In the genomic region with DNA sequence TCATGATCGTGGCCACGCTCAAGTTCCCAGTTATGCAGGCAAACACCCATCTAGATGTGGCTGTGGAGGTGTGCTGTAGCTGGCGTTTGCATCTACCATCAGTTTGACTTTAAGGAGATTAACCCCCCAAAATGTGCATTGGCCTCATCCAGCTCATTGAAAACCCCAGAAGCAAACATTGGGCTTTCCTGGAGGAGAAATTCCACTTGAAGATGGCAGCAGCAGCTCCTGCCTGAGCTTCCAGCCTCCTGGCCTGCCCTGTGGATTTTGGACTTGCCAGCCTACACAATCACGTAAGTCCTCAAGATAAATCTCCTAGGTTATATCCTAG, we compare ENCODE assay signal across 16 cellular contexts. TPM values are rescaled to one million over a fixed set of nuclear protein-coding genes. Genes with fewer than 3 reads are reported as not detected.
A peak's percentile ranks its signal among the peaks of the same experiment; 100 is the strongest.
DNase-seq lines count a peak whose midpoint lies in the region; ATAC-seq and TF ChIP-seq lines count a peak whose summit lies in the region.
"Had no signal": no experiment of that assay in that cellular context is flagged by ENCODE, and none has a peak within 500 bp of the region (broad histone marks: within the 10 kb centered on the region; RNA-seq: fewer than 3 reads in every experiment).

No MANE protein-coding gene starts in this region.

- no peak overlapping the region for H3K9ac ChIP-seq in IMR-90 (ENCODE audit: low read depth, low read length)
- H3K9ac ChIP-seq in PC-3 (ENCODE audit: low read length): no peak overlapping the region

- H3K36me3 ChIP-seq in IMR-90 (ENCODE audit: control insufficient read depth, insufficient read depth, low read length) (peaks cover 62% of the 10 kb centered on the region), lower lobe of right lung (peaks cover 60% of the 10 kb centered on the region), spleen (peaks cover 0 to 77% (median 48%) of the 10 kb centered on the region in 6 donors), PC-3 (ENCODE audit: low read depth, low read length) (peaks cover 8% of the 10 kb centered on the region; the same call in 1 of the 2 replicates)

- H3K23ac ChIP-seq in IMR-90 (ENCODE audit: low read depth, low read length): no peak overlapping the region

- H3K14ac ChIP-seq in IMR-90 (replicated peaks; ENCODE audit: low read depth, low read length): no peak overlapping the region

- TF ChIP-seq POLR2A in IMR-90 (IDR thresholded peaks at IDR 0.05; ENCODE audit: low read depth, low read length): no peak
- TF ChIP-seq POLR2A in spleen (IDR thresholded peaks at IDR 0.05): no peak

- POLR2A ChIA-PET in IMR-90 (lab: Charles Lee; ENCODE audit: unreplicated experiment): no interaction called here
- POLR2A ChIA-PET in PC-3 (lab: Charles Lee; ENCODE audit: unreplicated experiment): no interaction called here

- no peak for TF ChIP-seq RAD21 in IMR-90 (IDR thresholded peaks at IDR 0.05; ENCODE audit: low read length)

- ATAC-seq in IMR-90 (ENCODE audit: low read depth): no peak
- no peak for ATAC-seq in lower lobe of right lung
- no peak for ATAC-seq in GM18519 (IDR thresholded peaks at IDR 0.05; ENCODE audit: low FRiP score, unreplicated experiment)
- ATAC-seq in PC-3: no peak
- ATAC-seq: CD8-positive, alpha-beta T cell had no signal

- H3K79me1 ChIP-seq in IMR-90 (ENCODE audit: low read depth in 1 of 2, low read length in 2 of 2): no peaks in the 10 kb centered on the region; a peak in 1 of 4 replicates

- H4K20me1 ChIP-seq in IMR-90 (ENCODE audit: insufficient read depth, low read length) (no peaks in the 10 kb centered on the region), PC-3 (ENCODE audit: low read length) (no peaks in the 10 kb centered on the region)

- H2AK9ac ChIP-seq in IMR-90 (replicated peaks; ENCODE audit: low read depth, low read length, poor library complexity): peak overlapping the region; percentile 24

- no peak overlapping the region for H2BK5ac ChIP-seq in IMR-90 (ENCODE audit: low read depth, low read length, poor library complexity, severe bottlenecking)

- BruUV-seq in IMR-90 (replicated peaks; lab: Mats Ljungman, UMichigan) (no TSS peak), PC-3 (replicated peaks; lab: Mats Ljungman, UMichigan) (no TSS peak)

- H3K9me2 ChIP-seq in PC-3 (replicated peaks; ENCODE audit: low read length): no peaks in the 10 kb centered on the region

- H3K56ac ChIP-seq in IMR-90 (ENCODE audit: extremely low read depth, insufficient read depth, low read length): no peak overlapping the region

- H3K4me2 ChIP-seq in IMR-90 (ENCODE audit: low read depth, low read length) (no peak overlapping the region), PC-3 (ENCODE audit: low read length) (no peak overlapping the region)

- H3K27ac ChIP-seq in IMR-90 (ENCODE audit: insufficient read depth, low read length) (no peak overlapping the region), lower lobe of right lung (no peak overlapping the region), spleen (no peak overlapping the region), PC-3 (ENCODE audit: low read length) (no peak overlapping the region)
- H3K27ac ChIP-seq: HL-60 had no signal

- H2BK20ac ChIP-seq in IMR-90 (ENCODE audit: low read depth, low read length): no peak overlapping the region

- DNase-seq in activated effector memory CD4-positive, alpha-beta T cell treated with anti-CD3 and anti-CD28 coated beads, Interleukin-2, amount 50 U/mL, for 16 hours: peak; percentile 25
- no peak for DNase-seq in activated effector memory CD4-positive, alpha-beta T cell treated with Interleukin-2 at 50 U/mL for 16 hours
- DNase-seq in IMR-90 (no peak), lower lobe of right lung (peak; percentile 2), spleen (peak; percentile 13), PC-3 (no peak), NCI-H524 treated with DMSO at 0.1 percent for 48 hours (lab: John Stamatoyannopoulos, UW) (no peak)
- DNase-seq: 8988T; CD8-positive, alpha-beta T cell; COR-L47; DMS153; DMS79 treated with DMSO at 0.1 percent for 48 hours; EL; HCEC 1CT had no signal

- in situ Hi-C loops in IMR-90 (cut with MboI; ENCODE audit: low sequenced_read_pairs): no loop called here

- no peak overlapping the region for H2AFZ ChIP-seq in IMR-90 (replicated peaks; ENCODE audit: low read length, poor library complexity)
- no peak overlapping the region for H2AFZ ChIP-seq in PC-3 (ENCODE audit: low read length)

- H4K5ac ChIP-seq in IMR-90 (ENCODE audit: low read depth, low read length): no peak overlapping the region

- H2BK15ac ChIP-seq in IMR-90 (ENCODE audit: low read depth, low read length): no peak overlapping the region

- H3K4me1 ChIP-seq in IMR-90 (ENCODE audit: control insufficient read depth, insufficient read depth, low read length) (no peaks in the 10 kb centered on the region), lower lobe of right lung (no peaks in the 10 kb centered on the region), spleen (no peaks in the 10 kb centered on the region), PC-3 (ENCODE audit: insufficient read depth, low read length) (peaks cover 8% of the 10 kb centered on the region; the same call in 1 of the 2 replicates)

- dilution Hi-C loops in IMR-90 (cut with HindIII; ENCODE audit: low sequenced_read_pairs, unreplicated experiment): no loop called here

- intact Hi-C loops in IMR-90 (cut with micrococcal nuclease): no loop called here
- intact Hi-C loops in lower lobe of right lung (cut with DNase I): no loop called here
- intact Hi-C loops in spleen (cut with DNase I; ENCODE audit: low total_unique reads): no loop called here
- intact Hi-C loops in PC-3 (cut with micrococcal nuclease): no loop called here

- H4K8ac ChIP-seq in IMR-90 (ENCODE audit: low read depth in 2 of 2, low read length in 2 of 2): no peak overlapping the region

- H3K79me2 ChIP-seq in PC-3 (ENCODE audit: low read length): no peaks in the 10 kb centered on the region

- H3F3A ChIP-seq in PC-3 (ENCODE audit: low read length, unreplicated experiment): no peaks in the 10 kb centered on the region

- H3K4me3 ChIP-seq in IMR-90 (ENCODE audit: insufficient read depth, low read depth, low read length) (no peak overlapping the region), lower lobe of right lung (no peak overlapping the region), spleen (no peak overlapping the region), PC-3 (ENCODE audit: low read length) (no peak overlapping the region)

- H3K18ac ChIP-seq in IMR-90 (ENCODE audit: low read depth, low read length): no peak overlapping the region

- CTCF ChIA-PET in IMR-90 (lab: Yijun Ruan, JAX): no interaction called here
- CTCF ChIA-PET in PC-3 (lab: Charles Lee): no interaction called here

- H3K9me3 ChIP-seq in IMR-90 (ENCODE audit: control insufficient read depth, insufficient read depth, low read length): peaks cover 27% of the 10 kb centered on the region
- H3K9me3 ChIP-seq in lower lobe of right lung: peaks cover 21% of the 10 kb centered on the region
- peaks cover 3 to 41% (median 33%) of the 10 kb centered on the region in 8 donors for H3K9me3 ChIP-seq in spleen
- no peaks in the 10 kb centered on the region for H3K9me3 ChIP-seq in PC-3 (ENCODE audit: low read length)

- no peak overlapping the region for H4K91ac ChIP-seq in IMR-90 (ENCODE audit: insufficient read depth, low read depth, low read length)

- no peak overlapping the region for H3K4ac ChIP-seq in IMR-90 (ENCODE audit: low read depth, low read length)

- TF ChIP-seq CTCF in IMR-90 (conservative IDR thresholded peaks at IDR 0.05; ENCODE audit: low read depth, low read length) (no peak), lower lobe of right lung (IDR thresholded peaks at IDR 0.05) (no peak), spleen (IDR thresholded peaks at IDR 0.05 in 8 of 11, conservative IDR thresholded peaks at IDR 0.05 in 3 of 11) (no peak), PC-3 (conservative IDR thresholded peaks at IDR 0.05; ENCODE audit: low read depth, low read length) (no peak)

- H2AK5ac ChIP-seq in IMR-90 (ENCODE audit: low read depth, low read length): no peak overlapping the region

- H3K27me3 ChIP-seq in IMR-90 (ENCODE audit: control insufficient read depth, insufficient read depth, low read length) (no peaks in the 10 kb centered on the region), lower lobe of right lung (ENCODE audit: low read depth) (no peaks in the 10 kb centered on the region), spleen (replicated peaks in 1 of 7) (no peaks in the 10 kb centered on the region), PC-3 (ENCODE audit: low read length) (no peaks in the 10 kb centered on the region)

- 100% methylated on average over 1 of the region's 4 CpGs; no CpG with 5 or more reads in 1 of the 2 experiments for WGBS in IMR-90 (ENCODE audit: extremely low coverage in 2 of 2, insufficient read length in 1 of 2), 2 experiments
- WGBS in spleen, 5 donors: 97 to 100% (median 99%) methylated on average over 4 of the region's 4 CpGs

- H2BK120ac ChIP-seq in IMR-90 (ENCODE audit: low read depth, low read length): no peak overlapping the region

- H3K9me1 ChIP-seq in IMR-90 (ENCODE audit: insufficient read depth, low read length): no peaks in the 10 kb centered on the region

TF ChIP-seq in IMR-90, 13 proteins besides CTCF, POLR2A, EP300 and RAD21 (continues in another document):
- TF ChIP-seq BHLHE40 (IDR thresholded peaks at IDR 0.05; ENCODE audit: low read depth, low read length): no peak
- TF ChIP-seq FOS (IDR thresholded peaks at IDR 0.05; ENCODE audit: low read depth, low read length): no peak
- TF ChIP-seq RCOR1 (IDR thresholded peaks at IDR 0.05; ENCODE audit: insufficient replicate concordance, low read length): no peak
- TF ChIP-seq CEBPB (IDR thresholded peaks at IDR 0.05; ENCODE audit: low read depth, low read length): no peak

RNA-seq across cellular contexts. Expression of gene SLC25A6, which starts 30.2 kb away (rescaled TPM):
- 166 and 264 TPM in 2 replicates for total RNA-seq in IMR-90 (2012; rRNA removed)
- 565 and 615 TPM in 2 replicates for polyA plus RNA-seq in IMR-90 (2012; rRNA removed)
- 672 and 1,125 TPM in 2 replicates for polyA plus RNA-seq in IMR-90 (2012; cell fraction: cytosol; rRNA removed)
- 304 and 505 TPM in 2 replicates for polyA plus RNA-seq in IMR-90 (2012; cell fraction: nucleus; rRNA removed; ENCODE audit: low replicate concordance)
- total RNA-seq in lower lobe of right lung: 335 TPM
- total RNA-seq in spleen: 100 to 1,000 TPM; 255 to 309 (median 297) TPM
- 100 to 1,000 TPM; 396 to 443 (median 425) TPM for polyA plus RNA-seq in spleen
- 169 and 178 TPM in 2 replicates for total RNA-seq in PC-3 (2014; rRNA removed)

RNA-seq across cellular contexts. Expression of gene ASMTL, which starts 30.6 kb away (rescaled TPM):
- 13.1 and 13.4 TPM in 2 replicates for total RNA-seq in IMR-90 (2012; rRNA removed)
- polyA plus RNA-seq in IMR-90 (2012; rRNA removed): 33.4 and 34.6 TPM in 2 replicates
- polyA plus RNA-seq in IMR-90 (2012; cell fraction: cytosol; rRNA removed): 35.4 and 37.5 TPM in 2 replicates
- polyA plus RNA-seq in IMR-90 (2012; cell fraction: nucleus; rRNA removed; ENCODE audit: low replicate concordance): 26.1 and 39.1 TPM in 2 replicates
- total RNA-seq in lower lobe of right lung: 19.1 TPM
- total RNA-seq in spleen: 10 to 100 TPM; 21.3 to 35.5 (median 27.9) TPM
- 10 to 100 TPM; 25.0 to 28.8 (median 26.6) TPM for polyA plus RNA-seq in spleen
- total RNA-seq in PC-3 (2014; rRNA removed): 6.7 and 10.1 TPM in 2 replicates

Comparison
In these comparisons a context has a peak if more than half of its experiments do, and no peak if none do; other contexts are left out.
1. DNase-seq: peak in activated effector memory CD4-positive, alpha-beta T cell treated with anti-CD3 and anti-CD28 coated beads, Interleukin-2, amount 50 U/mL, for 16 hours (single experiment), lower lobe of right lung (single experiment) and spleen (single experiment); none in activated effector memory CD4-positive, alpha-beta T cell treated with Interleukin-2 at 50 U/mL for 16 hours (single experiment), IMR-90 (single experiment), PC-3 (single experiment) and NCI-H524 treated with DMSO at 0.1 percent for 48 hours (single experiment).